Comparison of ENCODE assay signal across 10 cellular contexts in the genomic region with DNA sequence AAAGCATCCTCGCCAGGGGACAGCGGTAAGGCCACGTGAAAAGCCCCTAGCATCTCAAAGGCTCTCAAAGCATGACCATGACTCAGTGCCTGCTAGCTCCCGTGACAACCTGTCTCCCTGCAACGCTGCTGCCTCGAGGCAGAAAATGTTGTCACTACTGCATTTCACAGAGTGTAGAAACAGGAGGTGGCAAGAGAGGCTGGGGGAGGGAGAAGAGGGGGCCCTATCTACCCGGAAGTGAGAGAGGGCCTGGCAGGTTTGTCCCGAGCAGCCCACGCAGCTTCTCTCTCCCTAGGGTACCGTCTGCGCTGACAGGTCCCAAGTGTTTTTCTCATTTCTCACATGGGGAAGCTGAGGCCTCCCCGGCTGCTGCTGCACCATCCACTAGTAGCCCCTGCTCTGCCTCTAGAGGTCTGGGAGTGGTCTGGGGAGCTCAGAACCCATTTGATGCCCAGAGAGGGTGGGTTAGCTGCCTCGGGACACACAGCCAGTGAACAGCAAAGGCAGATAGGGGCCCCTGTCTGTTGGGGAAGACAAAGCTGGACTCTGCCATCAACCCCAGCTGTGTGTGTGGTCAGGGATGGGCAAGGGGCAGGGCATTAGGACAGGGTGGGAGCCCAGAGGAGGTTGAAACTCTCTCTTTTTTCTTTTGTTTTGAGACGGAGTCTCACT. TPM values are rescaled to one million over a fixed set of nuclear protein-coding genes. Genes with fewer than 3 reads are reported as not detected.
DNase-seq lines count a peak whose midpoint lies in the region; ATAC-seq, FAIRE-seq and TF ChIP-seq lines count a peak whose summit lies in the region.
"Had no signal": no experiment of that assay in that cellular context is flagged by ENCODE, and none has a peak within 500 bp of the region (broad histone marks: within the 10 kb centered on the region; RNA-seq: fewer than 3 reads in every experiment).

No MANE protein-coding gene starts in this region.

- no peak overlapping the region for H3K4me3 ChIP-seq in Caco-2 (ENCODE audit: low read depth, low read length)
- no peak overlapping the region for H3K4me3 ChIP-seq in K562
- H3K4me3 ChIP-seq in CD4-positive, alpha-beta memory T cell (ENCODE audit: low read length in 2 of 2) = no peak overlapping the region
- H3K4me3 ChIP-seq in effector memory CD4-positive, alpha-beta T cell (ENCODE audit: insufficient read depth, low read depth, low read length, poor library complexity, severe bottlenecking) = no peak overlapping the region

- H3K79me2 ChIP-seq in K562 (ENCODE audit: control insufficient read depth, insufficient read depth, low read length) = no peaks in the 10 kb centered on the region

- no peaks in the 10 kb centered on the region for H3K4me1 Mint-ChIP-seq in Caco-2 (ENCODE audit: low read depth, unreplicated experiment)
- H3K4me1 Mint-ChIP-seq in naive B cell = peaks cover 0 to 4% (median 0%) of the 10 kb centered on the region in 3 donors
- H3K4me1 Mint-ChIP-seq in CD4-positive, alpha-beta memory T cell = no peaks in the 10 kb centered on the region

- H3K27ac Mint-ChIP-seq in Caco-2 (ENCODE audit: unreplicated experiment) (no peak overlapping the region), naive B cell (no peak overlapping the region)
- H3K27ac Mint-ChIP-seq in CD4-positive, alpha-beta memory T cell = no peak overlapping the region
- H3K27ac Mint-ChIP-seq: activated T-helper 1 cell treated with anti-CD3 and anti-CD28 coated beads, Interleukin-12 subunit alpha, Interleukin-12 subunit beta, Interleukin-2, Interleukin-4 antibody, amounts not matched to agents 30 ng/mL and 10 ng/mL and 1 ng/mL, durations not matched to agents 14 hours and 24 hours and 36 hours had no signal

- TF ChIP-seq RAD21 in K562 (CRISPR knock-in tag; conservative IDR thresholded peaks at IDR 0.05 in 1 of 2, IDR thresholded peaks at IDR 0.05 in 1 of 2) = no peak

- no peak for TF ChIP-seq POLR2A in K562 (conservative IDR thresholded peaks at IDR 0.05)

- no peaks in the 10 kb centered on the region for H3K36me3 ChIP-seq in Caco-2 (ENCODE audit: control insufficient read depth, insufficient read depth, low read length)
- H3K36me3 ChIP-seq in K562 (ENCODE audit: control insufficient read depth, insufficient read depth, low read length) = no peaks in the 10 kb centered on the region
- no peaks in the 10 kb centered on the region for H3K36me3 ChIP-seq in CD4-positive, alpha-beta memory T cell (ENCODE audit: insufficient read depth, low read length)
- H3K36me3 ChIP-seq in effector memory CD4-positive, alpha-beta T cell (ENCODE audit: control insufficient read depth, insufficient read depth, low read length) = no peaks in the 10 kb centered on the region

- no peaks in the 10 kb centered on the region for H4K20me1 ChIP-seq in K562 (replicated peaks; ENCODE audit: control insufficient read depth, insufficient read depth, low read length)

- TF ChIP-seq EP300 in K562 (IDR thresholded peaks at IDR 0.05; ENCODE audit: low read length) = no peak

- H3K4me1 ChIP-seq in Caco-2 = peaks cover 3% of the 10 kb centered on the region; the same call in 1 of the 2 replicates
- H3K4me1 ChIP-seq in K562 (replicated peaks in 1 of 2; ENCODE audit: control insufficient read depth in 2 of 2, insufficient read depth in 2 of 2, low read length in 2 of 2) = peaks cover 0 to 4% of the 10 kb centered on the region in 2 experiments; a peak in 2 of 5 replicates
- no peaks in the 10 kb centered on the region for H3K4me1 ChIP-seq in CD4-positive, alpha-beta memory T cell (ENCODE audit: insufficient read depth, low read length)
- H3K4me1 ChIP-seq in effector memory CD4-positive, alpha-beta T cell (ENCODE audit: control insufficient read depth, insufficient read depth, low read length, poor library complexity, severe bottlenecking) = no peaks in the 10 kb centered on the region

- in situ Hi-C loops in K562 (cut with MboI) = no loop called here

- no peak for TF ChIP-seq CTCF in Caco-2 (IDR thresholded peaks at IDR 0.05; ENCODE audit: insufficient read depth in 1 of 2, low read depth in 1 of 2, low read length in 1 of 2, severe bottlenecking in 1 of 2, unreplicated experiment in 1 of 2)
- no peak for TF ChIP-seq CTCF in K562 (IDR thresholded peaks at IDR 0.05 in 2 of 3, conservative IDR thresholded peaks at IDR 0.05 in 1 of 3; ENCODE audit: insufficient read depth in 2 of 3, low read depth in 1 of 3, low read length in 3 of 3)

- H3K27ac ChIP-seq in K562 (ENCODE audit: extremely low read depth, low read depth, low read length) = no peak overlapping the region
- H3K27ac ChIP-seq in CD4-positive, alpha-beta memory T cell (ENCODE audit: low read depth, low read length) = no peak overlapping the region
- H3K27ac ChIP-seq in effector memory CD4-positive, alpha-beta T cell (ENCODE audit: insufficient read depth, low read length, poor library complexity, severe bottlenecking) = no peak overlapping the region

- H2AFZ ChIP-seq in K562 (ENCODE audit: low read depth, low read length) = no peak overlapping the region

- ATAC-seq in K562 = peak; percentile 50
- peak; percentile 33 to 43 for ATAC-seq in naive B cell (ENCODE audit: low read depth in 2 of 2)
- ATAC-seq in HG03025 (IDR thresholded peaks at IDR 0.05; ENCODE audit: low FRiP score, unreplicated experiment) = no peak

- H3K9ac ChIP-seq in K562 (ENCODE audit: insufficient read depth in 1 of 2, low read depth in 2 of 2, low read length in 2 of 2) = no peak overlapping the region

- no peaks in the 10 kb centered on the region for H3K9me1 ChIP-seq in K562 (ENCODE audit: control insufficient read depth, insufficient read depth, low read length)

- FAIRE-seq in HTR-8/SVneo (lab: Jason Lieb, UNC) = no peak
- FAIRE-seq in K562 (lab: Jason Lieb, UNC) = no peak

- no peaks in the 10 kb centered on the region for H3K27me3 ChIP-seq in Caco-2 (replicated peaks; ENCODE audit: control insufficient read depth, insufficient read depth, low read length)
- peaks cover 0 to 6% of the 10 kb centered on the region in 2 experiments; a peak in 1 of 5 replicates for H3K27me3 ChIP-seq in K562 (ENCODE audit: control insufficient read depth in 2 of 2, insufficient read depth in 2 of 2, low read length in 2 of 2)
- H3K27me3 ChIP-seq in CD4-positive, alpha-beta memory T cell (ENCODE audit: insufficient read depth, low read length) = peaks cover 10% of the 10 kb centered on the region
- H3K27me3 ChIP-seq in effector memory CD4-positive, alpha-beta T cell (replicated peaks; ENCODE audit: control insufficient read depth, insufficient read depth, low read length, poor library complexity, severe bottlenecking) = peaks cover 13% of the 10 kb centered on the region

- H3K9me3 Mint-ChIP-seq in Caco-2 (ENCODE audit: unreplicated experiment) (peaks cover 8% of the 10 kb centered on the region), naive B cell (peaks cover 6 to 18% (median 9%) of the 10 kb centered on the region in 7 donors)
- peaks cover 0 to 19% (median 13%) of the 10 kb centered on the region in 8 donors for H3K9me3 Mint-ChIP-seq in CD4-positive, alpha-beta memory T cell

- no TSS peak for BruUV-seq in Caco-2 (replicated peaks; lab: Mats Ljungman, UMichigan)
- BruUV-seq in K562 (replicated peaks; lab: Mats Ljungman, UMichigan) = no TSS peak

- H3K27me3 Mint-ChIP-seq in Caco-2 (ENCODE audit: insufficient read depth, unreplicated experiment) (no peaks in the 10 kb centered on the region), naive B cell (peaks cover 21 to 38% (median 25%) of the 10 kb centered on the region in 3 donors)
- peaks cover 7 to 27% of the 10 kb centered on the region in 2 donors for H3K27me3 Mint-ChIP-seq in CD4-positive, alpha-beta memory T cell

- H3K36me3 Mint-ChIP-seq in Caco-2 (ENCODE audit: insufficient read depth, unreplicated experiment) = peaks cover 22% of the 10 kb centered on the region
- peaks cover 5 to 17% of the 10 kb centered on the region in 2 donors for H3K36me3 Mint-ChIP-seq in naive B cell
- peaks cover 5 to 7% of the 10 kb centered on the region in 2 donors for H3K36me3 Mint-ChIP-seq in CD4-positive, alpha-beta memory T cell

- H3K9me3 ChIP-seq in Caco-2 = no peaks in the 10 kb centered on the region
- peaks cover 8% of the 10 kb centered on the region for H3K9me3 ChIP-seq in K562 (replicated peaks; ENCODE audit: control insufficient read depth, insufficient read depth, low read depth, low read length)
- H3K9me3 ChIP-seq in CD4-positive, alpha-beta memory T cell (ENCODE audit: control insufficient read depth in 1 of 2, low read length in 2 of 2) = peaks cover 0 to 8% of the 10 kb centered on the region in 2 donors
- no peaks in the 10 kb centered on the region for H3K9me3 ChIP-seq in effector memory CD4-positive, alpha-beta T cell (ENCODE audit: control insufficient read depth, low read length)

- POLR2A ChIA-PET in Caco-2 (lab: Charles Lee) (no interaction called here), K562 (lab: Yijun Ruan, JAX) (interaction anchor here (0.5 to 1.8 kb wide), 5 partner anchors 15 to 223 kb away, joined by 3 to 5 read pairs (median 3); a partner anchor contains a TSS)
- POLR2A ChIA-PET in CD4-positive, alpha-beta memory T cell (lab: Charles Lee; ENCODE audit: partially characterized antibody) = no interaction called here

- WGBS in K562 (ENCODE audit: insufficient coverage, low coverage, missing lambda C conversion rate) = 6% methylated on average over 13 of the region's 14 CpGs

- DNase-seq in Caco-2 (peak; percentile 39 to 58), HTR-8/SVneo (ENCODE audit: insufficient read length, low spot score) (peak; percentile 50), K562 (ENCODE audit: extremely low read depth in 1 of 4, low spot score in 3 of 4) (peak in 1 of 4 experiments; percentile 27), naive B cell (no peak), amniotic stem cell (lab: John Stamatoyannopoulos, UW) (no peak)
- no peak for DNase-seq in CD4-positive, alpha-beta memory T cell
- DNase-seq in effector memory CD4-positive, alpha-beta T cell = no peak
- DNase-seq: NCI-H510A treated with DMSO at 0.1 percent for 48 hours had no signal

- intact Hi-C loops in Caco-2 (cut with micrococcal nuclease; ENCODE audit: unreplicated experiment) = no loop called here
- intact Hi-C loops in K562 (cut with micrococcal nuclease) = no loop called here
- intact Hi-C loops in CD4-positive, alpha-beta memory T cell (cut with micrococcal nuclease) = no loop called here

- CTCF ChIA-PET in Caco-2 (lab: Charles Lee) = interaction anchor here (0.5 kb wide), 1 partner anchor 163 kb away, joined by 5 read pairs; no protein-coding TSS in a partner anchor
- CTCF ChIA-PET in K562 (lab: Yijun Ruan, JAX; ENCODE audit: low intra/inter-chr PET ratio) = no interaction called here
- CTCF ChIA-PET in CD4-positive, alpha-beta memory T cell (lab: Charles Lee; ENCODE audit: partially characterized antibody) = no interaction called here

- H3K4me3 Mint-ChIP-seq in Caco-2 (ENCODE audit: unreplicated experiment) (no peak overlapping the region), naive B cell (no peak overlapping the region)
- H3K4me3 Mint-ChIP-seq in CD4-positive, alpha-beta memory T cell = no peak overlapping the region
- H3K4me3 Mint-ChIP-seq: activated T-helper 1 cell treated with anti-CD3 and anti-CD28 coated beads, Interleukin-12 subunit alpha, Interleukin-12 subunit beta, Interleukin-2, Interleukin-4 antibody, amounts not matched to agents 30 ng/mL and 10 ng/mL and 1 ng/mL, durations not matched to agents 14 hours and 24 hours and 36 hours had no signal

- H3K4me2 ChIP-seq in K562 (ENCODE audit: insufficient read depth, low read length) = no peak overlapping the region

RNA-seq across cellular contexts. Expression of a gene that starts 3.7 kb away (rescaled TPM):
- 3.8 and 4.1 TPM in 2 replicates for total RNA-seq in Caco-2 (2022)
- 1.7 and 1.9 TPM in 2 replicates for total RNA-seq in K562 (2011; cell fraction: chromatin; rRNA removed; ENCODE audit: low replicate concordance)
- total RNA-seq in K562 (2011; cell fraction: nucleolus; rRNA removed) = 0.66 and 0.67 TPM in 2 replicates
- 1.1 and 1.5 TPM in 2 replicates for total RNA-seq in K562 (2011; cell fraction: nucleoplasm; rRNA removed)
- 0.08 TPM in 1 of 2 replicates, not detected in the other for total RNA-seq in K562 (2014; rRNA removed)
- total RNA-seq in K562 (2014; rRNA removed; fragmentation: Illumina TruSeq; extraction: Trizol) = 0.06 and 0.07 TPM in 2 replicates
- total RNA-seq in K562 (2015; rRNA removed; fragmentation: Illumina TruSeq; extraction: Trizol) = 0.07 TPM in 1 of 2 replicates, not detected in the other
- 0.13 and 0.24 TPM in 2 replicates for total RNA-seq in K562 (2021)
- 0.11 and 0.32 TPM in 2 replicates for polyA plus RNA-seq in K562 (2011; rRNA removed)
- 0.06 and 0.24 TPM in 2 replicates for polyA plus RNA-seq in K562 (2011; cell fraction: cytosol; rRNA removed)
- 0.58 and 0.90 TPM in 2 replicates for polyA plus RNA-seq in K562 (2011; cell fraction: nucleus; rRNA removed)
- 0.20 and 0.36 TPM in 2 replicates for polyA plus RNA-seq in K562 (2012)
- polyA plus RNA-seq in K562 (2014; fragmentation: Illumina TruSeq; extraction: Trizol) = 0.10 and 0.21 TPM in 2 replicates
- polyA plus RNA-seq in K562 (2014; fragmentation: Nextera tagmentation; extraction: Ambion mirVana) = under 1 TPM; 0.03 to 0.10 TPM
- polyA plus RNA-seq in K562 (2014; rRNA removed) = 0.03 and 0.19 TPM in 2 replicates
- polyA minus RNA-seq in K562 (2011; rRNA and poly(A)+ RNA removed) = 0.33 TPM in 1 of 2 replicates, not detected in the other
- polyA minus RNA-seq in K562 (2011; cell fraction: cytosol; rRNA and poly(A)+ RNA removed) = not detected in 2 replicates
- polyA minus RNA-seq in K562 (2011; cell fraction: nucleus; rRNA and poly(A)+ RNA removed) = 0.11 and 0.13 TPM in 2 replicates
- under 1 TPM in 3 of 6 donors, not detected in 3; 0.08 to 0.32 (median 0.12) TPM for polyA plus RNA-seq in naive B cell (ENCODE audit: low read depth in 6 of 6)
- 1 to 10 TPM; 1.4 TPM for total RNA-seq in CD4-positive, alpha-beta memory T cell
- under 1 TPM in 1 of 2 donors, not detected in 1; 0.20 TPM for polyA plus RNA-seq in CD4-positive, alpha-beta memory T cell

RNA-seq across cellular contexts. Expression of a gene that starts 58.5 kb away (rescaled TPM):
- total RNA-seq in Caco-2 (2022) (81.3 and 104 TPM in 2 replicates), K562 (2014; rRNA removed) (56.1 and 74.0 TPM in 2 replicates), K562 (2014; rRNA removed; fragmentation: Illumina TruSeq; extraction: Trizol) (45.7 and 45.8 TPM in 2 replicates), K562 (2015; rRNA removed; fragmentation: Illumina TruSeq; extraction: Trizol) (45.6 and 47.3 TPM in 2 replicates), K562 (2021) (91.5 and 103 TPM in 2 replicates)
- total RNA-seq in K562 (2011; cell fraction: chromatin; rRNA removed; ENCODE audit: low replicate concordance) = 394 and 516 TPM in 2 replicates
- 127 TPM in 2 replicates for total RNA-seq in K562 (2011; cell fraction: nucleolus; rRNA removed)
- 218 and 238 TPM in 2 replicates for total RNA-seq in K562 (2011; cell fraction: nucleoplasm; rRNA removed)
- polyA plus RNA-seq in K562 (2011; rRNA removed) (21.2 and 31.1 TPM in 2 replicates), K562 (2014; fragmentation: Illumina TruSeq; extraction: Trizol) (42.3 and 54.8 TPM in 2 replicates), K562 (2014; fragmentation: Nextera tagmentation; extraction: Ambion mirVana) (1 to 10 TPM; 4.5 to 6.9 TPM), K562 (2014; rRNA removed) (63.2 and 65.0 TPM in 2 replicates), naive B cell (ENCODE audit: low read depth in 6 of 6) (10 to 100 TPM; 19.9 to 56.0 (median 29.3) TPM)
- polyA plus RNA-seq in K562 (2011; cell fraction: cytosol; rRNA removed) = 10.8 and 27.9 TPM in 2 replicates
- polyA plus RNA-seq in K562 (2011; cell fraction: nucleus; rRNA removed) = 159 and 167 TPM in 2 replicates
- polyA plus RNA-seq in K562 (2012) = 33.0 and 49.7 TPM in 2 replicates
- polyA minus RNA-seq in K562 (2011; rRNA and poly(A)+ RNA removed) = 59.2 and 75.0 TPM in 2 replicates
- 28.9 and 29.3 TPM in 2 replicates for polyA minus RNA-seq in K562 (2011; cell fraction: cytosol; rRNA and poly(A)+ RNA removed)
- polyA minus RNA-seq in K562 (2011; cell fraction: nucleus; rRNA and poly(A)+ RNA removed) = 56.3 and 123 TPM in 2 replicates
- total RNA-seq in CD4-positive, alpha-beta memory T cell = 100 to 1,000 TPM; 257 to 263 TPM
- polyA plus RNA-seq in CD4-positive, alpha-beta memory T cell = 10 to 100 TPM; 16.6 to 65.4 TPM

RNA-seq across cellular contexts. Expression of a gene that starts 58.8 kb away (rescaled TPM):
- total RNA-seq in Caco-2 (2022) (120 and 132 TPM in 2 replicates), K562 (2014; rRNA removed) (93.3 and 124 TPM in 2 replicates), K562 (2014; rRNA removed; fragmentation: Illumina TruSeq; extraction: Trizol) (62.5 and 67.0 TPM in 2 replicates), K562 (2015; rRNA removed; fragmentation: Illumina TruSeq; extraction: Trizol) (83.1 and 84.6 TPM in 2 replicates), K562 (2021) (122 and 151 TPM in 2 replicates)
- 319 and 366 TPM in 2 replicates for total RNA-seq in K562 (2011; cell fraction: chromatin; rRNA removed; ENCODE audit: low replicate concordance)
- total RNA-seq in K562 (2011; cell fraction: nucleolus; rRNA removed) = 147 and 156 TPM in 2 replicates
- 205 and 219 TPM in 2 replicates for total RNA-seq in K562 (2011; cell fraction: nucleoplasm; rRNA removed)
- polyA plus RNA-seq in K562 (2011; rRNA removed) (37.6 and 39.2 TPM in 2 replicates), K562 (2014; fragmentation: Illumina TruSeq; extraction: Trizol) (87.3 and 93.8 TPM in 2 replicates), K562 (2014; fragmentation: Nextera tagmentation; extraction: Ambion mirVana) (1 to 10 TPM; 1.1 to 1.8 TPM), K562 (2014; rRNA removed) (124 and 127 TPM in 2 replicates), naive B cell (ENCODE audit: low read depth in 6 of 6) (100 to 1,000 TPM in 1 of 6 donors, 10 to 100 TPM in 5; 18.3 to 119 (median 43.4) TPM)
- polyA plus RNA-seq in K562 (2011; cell fraction: cytosol; rRNA removed) = 39.3 and 75.4 TPM in 2 replicates
- 116 and 141 TPM in 2 replicates for polyA plus RNA-seq in K562 (2011; cell fraction: nucleus; rRNA removed)
- 59.6 and 99.1 TPM in 2 replicates for polyA plus RNA-seq in K562 (2012)
- polyA minus RNA-seq in K562 (2011; rRNA and poly(A)+ RNA removed) = 66.5 and 72.2 TPM in 2 replicates
- 43.8 and 74.9 TPM in 2 replicates for polyA minus RNA-seq in K562 (2011; cell fraction: cytosol; rRNA and poly(A)+ RNA removed)
- polyA minus RNA-seq in K562 (2011; cell fraction: nucleus; rRNA and poly(A)+ RNA removed) = 75.3 and 109 TPM in 2 replicates
- total RNA-seq in CD4-positive, alpha-beta memory T cell = 100 to 1,000 TPM; 202 to 211 TPM
- 100 to 1,000 TPM in 1 of 2 donors, 10 to 100 TPM in 1; 14.6 to 117 TPM for polyA plus RNA-seq in CD4-positive, alpha-beta memory T cell

Comparison
In these comparisons a context has a peak if more than half of its experiments do, and no peak if none do; other contexts are left out.
1. DNase-seq: peak in Caco-2 (2 of 2) and HTR-8/SVneo (single experiment); none in naive B cell (single experiment), CD4-positive, alpha-beta memory T cell (0 of 5), amniotic stem cell (single experiment) and effector memory CD4-positive, alpha-beta T cell (0 of 3).